28 cellular contexts compared by ENCODE assay signal in the genomic region with DNA sequence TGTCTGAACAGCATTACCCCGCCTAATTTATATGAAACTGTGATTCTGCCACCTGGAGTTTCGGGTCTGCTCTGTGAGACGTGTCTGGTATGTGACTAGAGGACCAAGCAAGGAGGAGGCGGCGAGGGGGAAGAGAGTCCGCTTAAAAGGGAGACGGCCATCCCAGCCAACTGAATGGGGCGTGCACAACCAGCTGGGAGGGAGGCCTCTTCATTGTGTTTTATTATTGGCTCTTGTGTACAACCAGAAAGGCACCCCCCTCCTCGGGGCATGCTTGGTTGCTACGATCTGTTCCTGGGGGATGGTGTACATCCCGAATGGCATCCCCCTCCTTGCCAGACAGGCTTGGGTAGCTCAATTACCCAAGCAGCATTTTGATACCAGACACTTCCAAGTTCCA.
"Had no signal": no experiment of that assay in that cellular context is flagged by ENCODE, and none has a peak within 500 bp of the region (broad histone marks: within the 10 kb centered on the region; RNA-seq: fewer than 3 reads in every experiment).

No MANE protein-coding gene starts in this region.

- H3K36me3 ChIP-seq: brain microvascular endothelial cell, cardiac muscle cell, MG63 had no signal

- H3K4me3 Mint-ChIP-seq: activated B cell treated with CpG ODN at 0.5 μM for 24 hours; activated CD4-positive, alpha-beta T cell treated with anti-CD3 and anti-CD28 coated beads, Interleukin-2, amount 10 ng/mL, durations not matched to agents 24 days and 14 days; activated CD8-positive, alpha-beta memory T cell treated with anti-CD3 and anti-CD28 coated beads, Interleukin-2, amount 10 ng/mL, durations not matched to agents 7 days and 5 days; activated naive CD8-positive, alpha-beta T cell treated with anti-CD3 and anti-CD28 coated beads, Interleukin-2, amount 50 U/mL, for 24 hours; activated T-cell treated with anti-CD3 and anti-CD28 coated beads, Interleukin-2, amount 50 U/mL, for 24 hours; T-cell had no signal

- H3K27me3 ChIP-seq: brain microvascular endothelial cell, cardiac muscle cell, MG63 had no signal

- H3K27me3 Mint-ChIP-seq: activated B cell treated with CpG ODN at 0.5 μM for 24 hours; activated CD4-positive, alpha-beta T cell treated with anti-CD3 and anti-CD28 coated beads, Interleukin-2, amount 10 ng/mL, durations not matched to agents 24 days and 14 days; activated CD8-positive, alpha-beta memory T cell treated with anti-CD3 and anti-CD28 coated beads, Interleukin-2, amount 10 ng/mL, durations not matched to agents 7 days and 5 days; activated naive CD8-positive, alpha-beta T cell treated with anti-CD3 and anti-CD28 coated beads, Interleukin-2, amount 50 U/mL, for 24 hours; activated T-cell treated with anti-CD3 and anti-CD28 coated beads, Interleukin-2, amount 50 U/mL, for 24 hours had no signal

- H3K9me3 Mint-ChIP-seq: activated naive CD8-positive, alpha-beta T cell treated with anti-CD3 and anti-CD28 coated beads, Interleukin-2, amount 50 U/mL, for 24 hours had no signal

- H3K4me3 ChIP-seq: cardiac muscle cell, MG63, SK-N-MC had no signal

- H3K27ac Mint-ChIP-seq: activated B cell treated with CpG ODN at 0.5 μM for 24 hours; activated CD4-positive, alpha-beta T cell treated with anti-CD3 and anti-CD28 coated beads, Interleukin-2, amount 10 ng/mL, durations not matched to agents 24 days and 14 days; activated CD8-positive, alpha-beta memory T cell treated with anti-CD3 and anti-CD28 coated beads, Interleukin-2, amount 10 ng/mL, durations not matched to agents 7 days and 5 days; activated naive CD4-positive, alpha-beta T cell treated with anti-CD3 and anti-CD28 coated beads, Interleukin-2, amount 50 U/mL, for 72 hours; activated naive CD8-positive, alpha-beta T cell treated with anti-CD3 and anti-CD28 coated beads, Interleukin-2, amount 50 U/mL, for 24 hours; activated T-cell treated with anti-CD3 and anti-CD28 coated beads, Interleukin-2, amount 50 U/mL, for 24 hours; T-cell had no signal

- H3K36me3 Mint-ChIP-seq: activated CD8-positive, alpha-beta memory T cell treated with anti-CD3 and anti-CD28 coated beads, Interleukin-2, amount 10 ng/mL, durations not matched to agents 7 days and 5 days; activated naive CD4-positive, alpha-beta T cell treated with anti-CD3 and anti-CD28 coated beads, Interleukin-2, amount 50 U/mL, for 72 hours; T-cell had no signal

- H3K27ac ChIP-seq: brain microvascular endothelial cell, cardiac muscle cell, SK-N-MC had no signal

- FAIRE-seq: astrocyte, TTC549 had no signal

- DNase-seq: activated B cell treated with CpG ODN at 0.5 μM for 24 hours; activated CD4-positive, alpha-beta T cell treated with anti-CD3 and anti-CD28 coated beads for 1 hour; activated CD4-positive, alpha-beta T cell treated with anti-CD3 and anti-CD28 coated beads, Interleukin-2, amount 10 ng/mL, durations not matched to agents 24 days and 14 days; activated CD4-positive, alpha-beta T cell treated with anti-CD3 and anti-CD28 coated beads, Interleukin-2, amount 50 U/mL, for 48 hours; activated CD8-positive, alpha-beta memory T cell treated with anti-CD3 and anti-CD28 coated beads, Interleukin-2, amount 10 ng/mL, durations not matched to agents 7 days and 5 days; activated effector memory CD4-positive, alpha-beta T cell treated with anti-CD3 and anti-CD28 coated beads, Interleukin-2, amount 50 U/mL, for 16 hours; activated naive CD4-positive, alpha-beta T cell treated with Interleukin-2 at 50 U/mL for 16 hours; activated naive CD8-positive, alpha-beta T cell treated with anti-CD3 and anti-CD28 coated beads, Interleukin-2, amount 50 U/mL, for 24 hours; activated T-cell treated with anti-CD3 and anti-CD28 coated beads, Interleukin-2, amount 50 U/mL, for 24 hours; amniotic stem cell; brain microvascular endothelial cell; MG63; MV-4-11; NCI-H1092 treated with DMSO at 0.1 percent for 48 hours; NCI-H1417 treated with DMSO at 0.1 percent for 48 hours; NCI-H1694 treated with DMSO at 0.1 percent for 48 hours; NCI-H2081; NCI-H226; NCI-H526; NCI-H774; T-cell; T-helper 2 cell; T1000 had no signal

- H3K9me3 ChIP-seq: MG63 had no signal

- H3K4me1 Mint-ChIP-seq: activated B cell treated with CpG ODN at 0.5 μM for 24 hours; activated CD4-positive, alpha-beta T cell treated with anti-CD3 and anti-CD28 coated beads, Interleukin-2, amount 10 ng/mL, durations not matched to agents 24 days and 14 days; activated CD8-positive, alpha-beta memory T cell treated with anti-CD3 and anti-CD28 coated beads, Interleukin-2, amount 10 ng/mL, durations not matched to agents 7 days and 5 days; activated naive CD8-positive, alpha-beta T cell treated with anti-CD3 and anti-CD28 coated beads, Interleukin-2, amount 50 U/mL, for 24 hours; T-cell had no signal
